In the genomic region with DNA sequence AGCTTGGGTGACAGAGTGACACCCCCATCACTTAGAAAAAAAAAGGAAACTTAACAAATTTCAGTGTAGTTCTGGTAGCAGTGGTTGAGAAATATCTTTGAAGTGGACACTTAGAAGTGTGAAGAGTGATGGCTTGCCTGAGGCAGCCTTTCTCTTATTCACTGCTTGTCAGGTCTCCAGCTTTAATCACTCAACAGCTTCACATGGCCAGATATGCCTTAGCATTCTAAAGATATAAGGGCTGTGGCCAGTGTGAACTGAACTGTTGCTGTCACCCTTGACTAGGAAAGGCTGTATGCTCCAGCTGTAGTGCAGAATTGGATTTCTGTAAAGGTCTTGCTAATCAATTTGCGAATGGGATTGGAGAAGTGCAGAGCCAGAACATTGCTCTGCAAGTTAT, we compare ENCODE assay signal across 15 cellular contexts.
"Had no signal": no experiment of that assay in that cellular context is flagged by ENCODE, and none has a peak within 500 bp of the region (broad histone marks: within the 10 kb centered on the region; RNA-seq: fewer than 3 reads in every experiment).

No MANE protein-coding gene starts in this region.

- DNase-seq: activated CD4-positive, alpha-beta T cell treated with anti-CD3 and anti-CD28 coated beads for 1 hour; activated CD4-positive, alpha-beta T cell treated with anti-CD3 and anti-CD28 coated beads, Interleukin-2, amount 50 U/mL, for 48 hours; activated gamma-delta T cell treated with Interleukin-2 at 50 U/mL for 16 hours; amygdala; caudate nucleus; effector memory CD8-positive, alpha-beta T cell; esophagus squamous epithelium; occipital lobe; retina; T-helper 2 cell; transverse colon; WERI-Rb-1 had no signal

- H3K4me1 ChIP-seq: esophagus squamous epithelium, vagina had no signal

- H3K9me3 ChIP-seq: esophagus squamous epithelium, transverse colon, vagina had no signal

- H3K4me3 ChIP-seq: esophagus squamous epithelium, hepatocyte, skin epidermis, transverse colon, vagina had no signal

- H3K27me3 ChIP-seq: esophagus squamous epithelium, hepatocyte, transverse colon, vagina had no signal

- H3K36me3 ChIP-seq: esophagus squamous epithelium, vagina, WERI-Rb-1 had no signal

- H3K27ac ChIP-seq: esophagus squamous epithelium, hepatocyte, skin epidermis, transverse colon, vagina, WERI-Rb-1 had no signal

- ATAC-seq: effector memory CD8-positive, alpha-beta T cell had no signal
